In the genomic region with DNA sequence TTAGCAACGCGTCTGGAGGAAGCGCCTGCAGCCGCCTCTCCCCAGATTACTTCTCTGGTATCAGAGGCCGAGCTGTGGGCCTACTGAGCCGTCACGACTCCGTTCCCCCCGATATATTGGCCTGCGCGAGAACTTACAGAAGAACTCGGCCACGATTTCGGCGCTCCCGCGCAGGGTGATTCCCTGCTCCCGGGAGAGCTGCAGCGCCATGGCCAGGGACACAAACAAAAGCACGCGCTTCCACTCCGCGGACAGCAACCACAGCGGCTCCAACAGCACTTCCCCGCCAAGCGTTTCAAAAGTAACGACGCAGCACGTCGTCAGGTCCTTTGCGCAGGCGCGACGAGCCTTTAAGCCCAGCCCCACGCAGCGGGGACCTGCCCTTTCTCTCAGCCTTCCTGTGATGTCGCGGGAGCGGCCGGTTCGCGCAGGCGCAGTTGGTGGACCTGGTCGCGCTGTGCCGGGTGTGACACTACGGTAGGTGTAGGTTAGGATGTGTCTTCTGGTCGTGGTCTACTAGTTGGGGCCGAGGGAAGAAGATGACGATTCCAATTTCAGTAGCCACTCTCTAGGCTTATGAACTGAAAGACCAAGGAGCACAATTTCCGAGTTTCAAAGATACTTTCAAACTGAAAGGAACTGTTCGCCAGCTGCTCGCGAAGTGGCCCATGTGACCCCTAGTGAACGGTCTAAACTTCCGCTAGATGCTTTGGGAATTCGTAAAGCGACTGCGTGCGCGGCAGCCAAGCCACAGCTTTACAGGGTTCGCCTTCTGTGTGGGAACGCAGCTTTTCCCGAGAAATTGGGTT, we compare ENCODE assay signal across 1 cellular context.
TF ChIP-seq lines count a peak whose summit lies in the region.

A gene (minus strand): TSS at position 324 of the 809 bp plus-strand sequence. CDS start 114 bp downstream, at position 210.

TF ChIP-seq in K562, 482 proteins besides CTCF, POLR2A, EP300 and RAD21 (continued from another document):
- TF ChIP-seq, protein P1, sequence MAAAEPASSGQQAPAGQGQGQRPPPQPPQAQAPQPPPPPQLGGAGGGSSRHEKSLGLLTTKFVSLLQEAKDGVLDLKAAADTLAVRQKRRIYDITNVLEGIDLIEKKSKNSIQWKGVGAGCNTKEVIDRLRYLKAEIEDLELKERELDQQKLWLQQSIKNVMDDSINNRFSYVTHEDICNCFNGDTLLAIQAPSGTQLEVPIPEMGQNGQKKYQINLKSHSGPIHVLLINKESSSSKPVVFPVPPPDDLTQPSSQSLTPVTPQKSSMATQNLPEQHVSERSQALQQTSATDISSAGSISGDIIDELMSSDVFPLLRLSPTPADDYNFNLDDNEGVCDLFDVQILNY (CRISPR knock-in tag; IDR thresholded peaks at IDR 0.05), result no peak; the same call in 1 of the 2 replicates
TF ChIP-seq in K562: peak in this region for 123.
